In genomic region chr11:107691003-107691402, GRCh38 we compare ENCODE assay signal across 26 cellular contexts. TPM values are rescaled to one million over a fixed set of nuclear protein-coding genes. Genes with fewer than 3 reads are reported as not detected.
DNase-seq lines count a peak whose midpoint lies in the region; ATAC-seq and TF ChIP-seq lines count a peak whose summit lies in the region.
"Had no signal": no experiment of that assay in that cellular context is flagged by ENCODE, and none has a peak within 500 bp of the region (broad histone marks: within the 10 kb centered on the region; RNA-seq: fewer than 3 reads in every experiment).

No MANE protein-coding gene starts in this region.

- peaks cover 4% of the 10 kb centered on the region for H3K27me3 Mint-ChIP-seq in brain

- intact Hi-C loops in mammary epithelial cell (cut with micrococcal nuclease): loop anchor here (2.0 kb wide), 2 partner anchors 80 to 208 kb away; no protein-coding TSS in a partner anchor
- intact Hi-C loops in breast epithelium (cut with DNase I; ENCODE audit: low total_unique reads): no loop called here

- H3K4me1 ChIP-seq in mammary epithelial cell (ENCODE audit: insufficient read depth, low read length) (peaks cover 4% of the 10 kb centered on the region), breast epithelium (no peaks in the 10 kb centered on the region)

- H3K4me3 Mint-ChIP-seq in brain: peak overlapping the region in 1 of 5 experiments; percentile 52
- H3K4me3 Mint-ChIP-seq: CD4-positive, CD25-positive, alpha-beta regulatory T cell; dendritic cell treated with granulocyte-macrophage colony-stimulating factor and Interleukin-4, amounts not matched to agents 40 ng/mL and 50 ng/mL, for 4 days; memory B cell; nephron progenitor cell had no signal

- H3K9me3 ChIP-seq in mammary epithelial cell (replicated peaks; ENCODE audit: insufficient read depth, low read length): no peaks in the 10 kb centered on the region
- no peaks in the 10 kb centered on the region for H3K9me3 ChIP-seq in breast epithelium
- H3K9me3 ChIP-seq: heart right ventricle, transverse colon had no signal

- in situ Hi-C loops in mammary epithelial cell (cut with MboI; ENCODE audit: low sequenced_read_pairs in 2 of 2): no loop called here

- DNase-seq in mammary epithelial cell (peak; percentile 8), breast epithelium (ENCODE audit: low spot score in 2 of 2) (no peak), hepatic stellate cell (ENCODE audit: low spot score) (peak; percentile 8), activated T-cell treated with anti-CD3 and anti-CD28 coated beads for 4 hours (no peak), C1 segment of cervical spinal cord (lab: John Stamatoyannopoulos, UW) (no peak), omental fat pad (ENCODE audit: low spot score) (no peak)
- DNase-seq in activated naive CD4-positive, alpha-beta T cell treated with Interleukin-2 at 50 U/mL for 16 hours: no peak
- DNase-seq: activated gamma-delta T cell treated with Interleukin-2 at 50 U/mL for 16 hours; anterior cingulate cortex; CD4-positive, CD25-positive, alpha-beta regulatory T cell; DMS79 treated with DMSO at 0.1 percent for 48 hours; erythroblast; heart right ventricle; islet precursor cell; NCI-H1930; NCI-H526; nephron progenitor cell; OCI-M1; stimulated activated naive CD4-positive, alpha-beta T cell treated with Interleukin-2 at 50 U/mL for 16 hours; T1000; transverse colon had no signal

- H3K27ac ChIP-seq in mammary epithelial cell (ENCODE audit: insufficient read depth, low read depth, low read length) (no peak overlapping the region), breast epithelium (no peak overlapping the region)
- H3K27ac ChIP-seq: 22Rv1, heart right ventricle, SK-N-MC, transverse colon had no signal

- no peak overlapping the region for H3K4me2 ChIP-seq in mammary epithelial cell (ENCODE audit: insufficient read depth, low read depth, low read length)

- H3K27me3 ChIP-seq in mammary epithelial cell (ENCODE audit: insufficient read depth, low read length): no peaks in the 10 kb centered on the region
- peaks cover 0 to 11% of the 10 kb centered on the region in 2 donors for H3K27me3 ChIP-seq in breast epithelium

- CTCF ChIA-PET in mammary epithelial cell (lab: Charles Lee; ENCODE audit: low non-redundant PET): no interaction called here

- ATAC-seq in omental fat pad (ENCODE audit: low FRiP score): no peak
- ATAC-seq: heart right ventricle had no signal

- H3K4me3 ChIP-seq in mammary epithelial cell (replicated peaks in 1 of 3; ENCODE audit: insufficient read depth in 1 of 3, low read depth in 2 of 3, low read length in 3 of 3) (no peak overlapping the region), breast epithelium (no peak overlapping the region)
- H3K4me3 ChIP-seq: heart right ventricle, SK-N-MC, transverse colon had no signal

- H3K36me3 Mint-ChIP-seq in brain: no peaks in the 10 kb centered on the region
- H3K36me3 Mint-ChIP-seq: CD4-positive, CD25-positive, alpha-beta regulatory T cell; memory B cell had no signal

- peaks cover 4 to 10% (median 7%) of the 10 kb centered on the region in 5 experiments for H3K9me3 Mint-ChIP-seq in brain
- H3K9me3 Mint-ChIP-seq: CD4-positive, CD25-positive, alpha-beta regulatory T cell; dendritic cell treated with granulocyte-macrophage colony-stimulating factor and Interleukin-4, amounts not matched to agents 40 ng/mL and 50 ng/mL, for 4 days; memory B cell had no signal

- WGBS in mammary epithelial cell (ENCODE audit: low coverage, missing lambda C conversion rate): 20% methylated on average over 3 of the region's 3 CpGs

- no peaks in the 10 kb centered on the region for H3K79me2 ChIP-seq in mammary epithelial cell (ENCODE audit: insufficient read depth, low read length)

- no peaks in the 10 kb centered on the region for H4K20me1 ChIP-seq in mammary epithelial cell (ENCODE audit: insufficient read depth, low read length)

- BruUV-seq in mammary epithelial cell (replicated peaks; lab: Mats Ljungman, UMichigan): no TSS peak

- peaks cover 19% of the 10 kb centered on the region for H3K4me1 Mint-ChIP-seq in brain
- H3K4me1 Mint-ChIP-seq: CD4-positive, CD25-positive, alpha-beta regulatory T cell; memory B cell; nephron progenitor cell had no signal

- no peaks in the 10 kb centered on the region for H3K36me3 ChIP-seq in mammary epithelial cell (ENCODE audit: insufficient read depth, low read length)
- H3K36me3 ChIP-seq in breast epithelium: no peaks in the 10 kb centered on the region
- H3K36me3 ChIP-seq: heart right ventricle, transverse colon had no signal

- H3K27ac Mint-ChIP-seq in brain: peak overlapping the region in 4 of 5 experiments; percentile 19 to 70 (median 50)
- H3K27ac Mint-ChIP-seq: CD4-positive, CD25-positive, alpha-beta regulatory T cell; dendritic cell treated with granulocyte-macrophage colony-stimulating factor and Interleukin-4, amounts not matched to agents 40 ng/mL and 50 ng/mL, for 4 days; memory B cell; nephron progenitor cell had no signal

- TF ChIP-seq CTCF in mammary epithelial cell (conservative IDR thresholded peaks at IDR 0.05 in 1 of 2, IDR thresholded peaks at IDR 0.05 in 1 of 2; ENCODE audit: extremely low read depth in 1 of 2, insufficient read depth in 1 of 2, low read depth in 1 of 2, low read length in 2 of 2) (no peak), breast epithelium (IDR thresholded peaks at IDR 0.05) (no peak), brain (conservative IDR thresholded peaks at IDR 0.05) (no peak), omental fat pad (IDR thresholded peaks at IDR 0.05) (no peak)

- H2AFZ ChIP-seq in mammary epithelial cell (ENCODE audit: low read depth, low read length): no peak overlapping the region

- no peak for TF ChIP-seq POLR2A in breast epithelium (IDR thresholded peaks at IDR 0.05)

- dilution Hi-C loops in mammary epithelial cell (cut with HindIII; ENCODE audit: low sequenced_read_pairs): no loop called here

- H3K9ac ChIP-seq in mammary epithelial cell (ENCODE audit: insufficient read depth, low read length): no peak overlapping the region

RNA-seq across cellular contexts. Expression of gene SLN, which starts 20.9 kb away (rescaled TPM):
- total RNA-seq in mammary epithelial cell (not detected), breast epithelium (not detected), omental fat pad (not detected)
- polyA plus RNA-seq in mammary epithelial cell (not detected), brain (ENCODE audit: insufficient read depth, low read depth, low replicate concordance) (not detected)
- not detected for polyA minus RNA-seq in mammary epithelial cell
- total RNA-seq: CD4-positive, CD25-positive, alpha-beta regulatory T cell had no signal
- polyA plus RNA-seq: CD4-positive, CD25-positive, alpha-beta regulatory T cell had no signal

Comparison
In these comparisons a context has a peak if more than half of its experiments do, and no peak if none do; other contexts are left out.
1. DNase-seq: peak in mammary epithelial cell (single experiment) and hepatic stellate cell (single experiment); none in breast epithelium (0 of 2), activated naive CD4-positive, alpha-beta T cell treated with Interleukin-2 at 50 U/mL for 16 hours (single experiment), activated T-cell treated with anti-CD3 and anti-CD28 coated beads for 4 hours (single experiment), C1 segment of cervical spinal cord (0 of 14) and omental fat pad (single experiment).